In genomic region chr9:91817493-91818225, GRCh38 we compare ENCODE assay signal across 9 cellular contexts.
DNase-seq lines count a peak whose midpoint lies in the region; ATAC-seq and TF ChIP-seq lines count a peak whose summit lies in the region.
"Had no signal": no experiment of that assay in that cellular context is flagged by ENCODE, and none has a peak within 500 bp of the region (broad histone marks: within the 10 kb centered on the region; RNA-seq: fewer than 3 reads in every experiment).

No MANE protein-coding gene starts in this region.

- no peak for TF ChIP-seq CTCF in fibroblast of the aortic adventitia (IDR thresholded peaks at IDR 0.05; ENCODE audit: insufficient read depth, low read length)
- TF ChIP-seq CTCF in osteoblast (IDR thresholded peaks at IDR 0.05; ENCODE audit: extremely low read depth, low read depth, low read length), result no peak

- DNase-seq in AG08396 (ENCODE audit: low spot score) (peak; percentile 59), NCI-H748 treated with DMSO at 0.1 percent for 48 hours (lab: John Stamatoyannopoulos, UW) (peak; percentile 32), fibroblast of the aortic adventitia (ENCODE audit: low read depth) (peak; percentile 94), osteoblast (ENCODE audit: insufficient read length, low spot score, missing footprints) (peak; percentile 93), cerebellar nuclear complex (lab: John Stamatoyannopoulos, UW) (no peak)
- no peak for DNase-seq in stimulated activated CD4-positive, alpha-beta T cell treated with anti-CD3 and anti-CD28 coated beads, Interleukin-4, amount 100 ng/mL, for 24 hours
- DNase-seq: CD8-positive, alpha-beta memory T cell had no signal

- H3K4me1 ChIP-seq in osteoblast (ENCODE audit: insufficient read depth, low read length), result peaks cover 11% of the 10 kb centered on the region

- peaks cover 42% of the 10 kb centered on the region for H3K27me3 ChIP-seq in osteoblast (ENCODE audit: insufficient read depth, low read length)

- H3K36me3 ChIP-seq in osteoblast (ENCODE audit: insufficient read depth, low read length), result no peaks in the 10 kb centered on the region

- H3K4me2 ChIP-seq in osteoblast (ENCODE audit: insufficient read depth, low read length), result peak overlapping the region; percentile 67

- no peaks in the 10 kb centered on the region for H3K79me2 ChIP-seq in osteoblast (ENCODE audit: insufficient read depth, low read length)

- no peak overlapping the region for H3K27ac ChIP-seq in osteoblast (ENCODE audit: low read depth, low read length)

- H2AFZ ChIP-seq in osteoblast (ENCODE audit: low read length), result peak overlapping the region; percentile 54

- H4K20me1 ChIP-seq in osteoblast (ENCODE audit: insufficient read depth, low read length), result no peaks in the 10 kb centered on the region

- H3K4me3 ChIP-seq in fibroblast of the aortic adventitia (ENCODE audit: low read depth, low read length) (peak overlapping the region; percentile 41), osteoblast (ENCODE audit: insufficient read depth, low read length) (peak overlapping the region; percentile 49)

- H3K9me3 ChIP-seq in osteoblast (ENCODE audit: low read depth, low read length), result no peaks in the 10 kb centered on the region

- no peak for ATAC-seq in GM21619 (IDR thresholded peaks at IDR 0.05; ENCODE audit: unreplicated experiment)
- no peak for ATAC-seq in HG02588 (IDR thresholded peaks at IDR 0.05; ENCODE audit: unreplicated experiment)

Comparison
In these comparisons a context has a peak if more than half of its experiments do, and no peak if none do; other contexts are left out.
1. DNase-seq: peak in AG08396 (single experiment), NCI-H748 treated with DMSO at 0.1 percent for 48 hours (single experiment), fibroblast of the aortic adventitia (single experiment) and osteoblast (single experiment); none in stimulated activated CD4-positive, alpha-beta T cell treated with anti-CD3 and anti-CD28 coated beads, Interleukin-4, amount 100 ng/mL, for 24 hours (single experiment) and cerebellar nuclear complex (0 of 2).